ENCODE assay signal across 1 cellular context in genomic region chr17:28763804-28764266, GRCh38.
TF ChIP-seq lines count a peak whose summit lies in the region.

No MANE protein-coding gene starts in this region.

TF ChIP-seq in WTC11, 78 proteins besides CTCF, POLR2A, EP300 and RAD21 (continued from another document):
- TF ChIP-seq, protein P1, sequence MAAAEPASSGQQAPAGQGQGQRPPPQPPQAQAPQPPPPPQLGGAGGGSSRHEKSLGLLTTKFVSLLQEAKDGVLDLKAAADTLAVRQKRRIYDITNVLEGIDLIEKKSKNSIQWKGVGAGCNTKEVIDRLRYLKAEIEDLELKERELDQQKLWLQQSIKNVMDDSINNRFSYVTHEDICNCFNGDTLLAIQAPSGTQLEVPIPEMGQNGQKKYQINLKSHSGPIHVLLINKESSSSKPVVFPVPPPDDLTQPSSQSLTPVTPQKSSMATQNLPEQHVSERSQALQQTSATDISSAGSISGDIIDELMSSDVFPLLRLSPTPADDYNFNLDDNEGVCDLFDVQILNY (CRISPR knock-in tag; IDR thresholded peaks at IDR 0.05), result no peak
- TF ChIP-seq E2F1 (CRISPR knock-in tag; IDR thresholded peaks at IDR 0.05) (no peak), NFE2L1 (CRISPR knock-in tag; IDR thresholded peaks at IDR 0.05) (no peak), ESRRA (CRISPR knock-in tag; IDR thresholded peaks at IDR 0.05; ENCODE audit: borderline replicate concordance) (no peak), FOXP4 (CRISPR knock-in tag; IDR thresholded peaks at IDR 0.05) (no peak), STAT6 (CRISPR knock-in tag; conservative IDR thresholded peaks at IDR 0.05; ENCODE audit: low read depth) (no peak), TP53 (CRISPR knock-in tag; IDR thresholded peaks at IDR 0.05) (no peak)
